In genomic region chr1:156858959-156859522, GRCh38 we compare ENCODE assay signal across 9 cellular contexts. TPM values are rescaled to one million over a fixed set of nuclear protein-coding genes. Genes with fewer than 3 reads are reported as not detected.
DNase-seq lines count a peak whose midpoint lies in the region; ATAC-seq and TF ChIP-seq lines count a peak whose summit lies in the region.
"Had no signal": no experiment of that assay in that cellular context is flagged by ENCODE, and none has a peak within 500 bp of the region (broad histone marks: within the 10 kb centered on the region; RNA-seq: fewer than 3 reads in every experiment).

Gene INSRR (minus strand): TSS chr1:156859117. CDS start chr1:156858621, 496 bp downstream.

- CTCF ChIA-PET in activated B cell treated with CpG ODN at 0.5 μM for 24 hours (lab: Charles Lee): interaction anchor here (1.0 to 5.0 kb wide), 11 partner anchors 12 to 473 kb away, joined by 4 to 66 read pairs (median 8); no protein-coding TSS in a partner anchor

- DNase-seq in NCI-H1092 treated with DMSO at 0.1 percent for 48 hours (lab: John Stamatoyannopoulos, UW): peak; percentile 62
- no peak for DNase-seq in NCI-H1092 (lab: John Stamatoyannopoulos, UW)
- DNase-seq in activated B cell treated with CpG ODN at 0.5 μM for 24 hours: no peak
- DNase-seq in right cardiac atrium: peak in 1 of 3 donors; percentile 72
- no peak for DNase-seq in spleen
- DNase-seq in NCI-H510A (lab: John Stamatoyannopoulos, UW): no peak
- DNase-seq in cerebellar cortex (ENCODE audit: low spot score): no peak

- H3K27me3 ChIP-seq in right cardiac atrium (ENCODE audit: control insufficient read depth, insufficient read depth) (no peaks in the 10 kb centered on the region), spleen (replicated peaks in 1 of 7) (peaks cover 7 to 75% (median 48%) of the 10 kb centered on the region in 7 donors)

- no peaks in the 10 kb centered on the region for H3K36me3 ChIP-seq in spleen

- H3K4me3 ChIP-seq in right cardiac atrium (ENCODE audit: low read length) (peak within 1 kb of the TSS; percentile 27), spleen (peak within 1 kb of the TSS in 7 of 8 donors; percentile 23 to 70 (median 34))

- H3K4me3 Mint-ChIP-seq in activated B cell treated with CpG ODN at 0.5 μM for 24 hours: peak within 1 kb of the TSS; percentile 65

- TF ChIP-seq CTCF in activated B cell treated with CpG ODN at 0.5 μM for 24 hours (IDR thresholded peaks at IDR 0.05): no peak
- TF ChIP-seq CTCF in spleen (IDR thresholded peaks at IDR 0.05 in 8 of 11, conservative IDR thresholded peaks at IDR 0.05 in 3 of 11): no peak

- WGBS in right cardiac atrium: 5% methylated on average over 39 of the region's 39 CpGs
- WGBS in spleen, 5 donors: 9 to 24% (median 12%) methylated on average over 15 to 39 of the region's 39 CpGs

- POLR2A ChIA-PET in activated B cell treated with CpG ODN at 0.5 μM for 24 hours (lab: Charles Lee): no interaction called here

- ATAC-seq in activated B cell treated with CpG ODN at 0.5 μM for 24 hours (ENCODE audit: low read depth) (no peak), right cardiac atrium (peak; percentile 14 to 40), HG02571 (IDR thresholded peaks at IDR 0.05; ENCODE audit: unreplicated experiment) (no peak)

- no peak within 1 kb of the TSS for H3K27ac Mint-ChIP-seq in activated B cell treated with CpG ODN at 0.5 μM for 24 hours

- intact Hi-C loops in activated B cell treated with CpG ODN at 0.5 μM for 24 hours (cut with micrococcal nuclease): no loop called here
- intact Hi-C loops in right cardiac atrium (cut with DNase I): loop anchor here in 1 of 4 donors (10.0 kb wide), 1 partner anchor 164 kb away; no protein-coding TSS in a partner anchor
- intact Hi-C loops in spleen (cut with DNase I; ENCODE audit: low total_unique reads): loop anchor here (10.0 kb wide), 1 partner anchor 54 kb away; no protein-coding TSS in a partner anchor

- peaks cover 51% of the 10 kb centered on the region for H3K27me3 Mint-ChIP-seq in activated B cell treated with CpG ODN at 0.5 μM for 24 hours

- H3K4me1 ChIP-seq in right cardiac atrium (ENCODE audit: control insufficient read depth, insufficient read depth, low read length) (peaks cover 4% of the 10 kb centered on the region), spleen (peaks cover 20 to 36% (median 27%) of the 10 kb centered on the region in 6 donors)

- H3K9me3 ChIP-seq in right cardiac atrium (ENCODE audit: control insufficient read depth, low read length) (no peaks in the 10 kb centered on the region), spleen (no peaks in the 10 kb centered on the region)

- TF ChIP-seq POLR2A in spleen (IDR thresholded peaks at IDR 0.05): no peak

- H3K27ac ChIP-seq in right cardiac atrium (ENCODE audit: low read length): no peak within 1 kb of the TSS
- H3K27ac ChIP-seq in spleen: no peak within 1 kb of the TSS
- H3K27ac ChIP-seq: C4-2B had no signal

- no peaks in the 10 kb centered on the region for H3K36me3 Mint-ChIP-seq in activated B cell treated with CpG ODN at 0.5 μM for 24 hours (ENCODE audit: low read depth)

- H3K9me3 Mint-ChIP-seq in activated B cell treated with CpG ODN at 0.5 μM for 24 hours: no peaks in the 10 kb centered on the region

- H3K4me1 Mint-ChIP-seq in activated B cell treated with CpG ODN at 0.5 μM for 24 hours: peaks cover 14% of the 10 kb centered on the region

RNA-seq across cellular contexts. Expression of gene INSRR, which starts in this region (rescaled TPM):
- total RNA-seq in activated B cell treated with CpG ODN at 0.5 μM for 24 hours: not detected in 2 replicates
- under 1 TPM; 0.03 to 0.06 (median 0.06) TPM for total RNA-seq in right cardiac atrium
- 0.07 TPM for polyA plus RNA-seq in right cardiac atrium
- total RNA-seq in spleen: under 1 TPM in 3 of 7 donors, not detected in 4; 0.09 TPM
- under 1 TPM in 1 of 3 donors, not detected in 2; under 0.01 TPM for polyA plus RNA-seq in spleen

Comparison
In these comparisons a context has a peak if more than half of its experiments do, and no peak if none do; other contexts are left out.
1. Peak in ATAC-seq and H3K4me3 ChIP-seq in right cardiac atrium; RNA of the gene not detected or under 1 TPM.